Comparison of ENCODE assay signal across 8 cellular contexts in genomic region chr19:572891-573825, GRCh38. TPM values are rescaled to one million over a fixed set of nuclear protein-coding genes. Genes with fewer than 3 reads are reported as not detected.
A peak's percentile ranks its signal among the peaks of the same experiment; 100 is the strongest.
DNase-seq lines count a peak whose midpoint lies in the region; ATAC-seq and TF ChIP-seq lines count a peak whose summit lies in the region.

No MANE protein-coding gene starts in this region.

- CTCF ChIA-PET in mammary epithelial cell (lab: Charles Lee; ENCODE audit: low non-redundant PET): no interaction called here

- peaks cover 16% of the 10 kb centered on the region for H3K9me3 Mint-ChIP-seq in GM23338
- H3K9me3 Mint-ChIP-seq in stimulated activated naive CD8-positive, alpha-beta T cell treated with anti-CD3 and anti-CD28 coated beads, Interleukin-15, amount 100 ng/mL, for 72 hours: no peaks in the 10 kb centered on the region

- peak overlapping the region; percentile 51; the same call in 1 of the 2 replicates for H3K27ac ChIP-seq in GM23338 (ENCODE audit: low read depth)
- peak overlapping the region; percentile 83 for H3K27ac ChIP-seq in mammary epithelial cell (ENCODE audit: insufficient read depth, low read depth, low read length)
- H3K27ac ChIP-seq in layer of hippocampus (ENCODE audit: low read depth, low read length): peak overlapping the region; percentile 88

- DNase-seq in GM03348 (ENCODE audit: low spot score) (peak; percentile 83), GM23338 (ENCODE audit: low spot score) (peak; percentile 59), NCI-H2171 treated with DMSO at 0.1 percent for 48 hours (lab: John Stamatoyannopoulos, UW) (peak; percentile 40), mammary epithelial cell (peak; percentile 50), HuH-7 (ENCODE audit: low spot score) (no peak), occipital lobe (lab: John Stamatoyannopoulos, UW) (no peak)
- DNase-seq in stimulated activated naive CD8-positive, alpha-beta T cell treated with anti-CD3 and anti-CD28 coated beads, Interleukin-15, amount 100 ng/mL, for 72 hours: no peak

- H3K4me1 Mint-ChIP-seq in GM23338: peaks cover 29% of the 10 kb centered on the region
- H3K4me1 Mint-ChIP-seq in stimulated activated naive CD8-positive, alpha-beta T cell treated with anti-CD3 and anti-CD28 coated beads, Interleukin-15, amount 100 ng/mL, for 72 hours: peaks cover 61% of the 10 kb centered on the region

- peak overlapping the region; percentile 100 for H3K4me2 ChIP-seq in GM23338
- H3K4me2 ChIP-seq in mammary epithelial cell (ENCODE audit: insufficient read depth, low read depth, low read length): peak overlapping the region; percentile 89

- dilution Hi-C loops in mammary epithelial cell (cut with HindIII; ENCODE audit: low sequenced_read_pairs): no loop called here

- TF ChIP-seq CTCF in GM23338 (conservative IDR thresholded peaks at IDR 0.05; ENCODE audit: low read depth in 2 of 2) (no peak), mammary epithelial cell (conservative IDR thresholded peaks at IDR 0.05 in 1 of 2, IDR thresholded peaks at IDR 0.05 in 1 of 2; ENCODE audit: extremely low read depth in 1 of 2, insufficient read depth in 1 of 2, low read depth in 1 of 2, low read length in 2 of 2) (no peak)

- in situ Hi-C loops in mammary epithelial cell (cut with MboI; ENCODE audit: low sequenced_read_pairs in 2 of 2): no loop called here

- no TSS peak for BruUV-seq in mammary epithelial cell (replicated peaks; lab: Mats Ljungman, UMichigan)

- H3K4me3 Mint-ChIP-seq in GM23338: peak overlapping the region; percentile 90
- peak overlapping the region; percentile 88 to 93 for H3K4me3 Mint-ChIP-seq in stimulated activated naive CD8-positive, alpha-beta T cell treated with anti-CD3 and anti-CD28 coated beads, Interleukin-15, amount 100 ng/mL, for 72 hours

- intact Hi-C loops in mammary epithelial cell (cut with micrococcal nuclease): loop anchor here (1.0 to 2.0 kb wide), 3 partner anchors 41 to 66 kb away; partner anchors contain the start of genes POLRMT and TPGS1

- peak overlapping the region; percentile 89 for H3K9ac ChIP-seq in mammary epithelial cell (ENCODE audit: insufficient read depth, low read length)

- H3K27me3 ChIP-seq in GM23338 (ENCODE audit: insufficient read depth) (no peaks in the 10 kb centered on the region), mammary epithelial cell (ENCODE audit: insufficient read depth, low read length) (no peaks in the 10 kb centered on the region), layer of hippocampus (ENCODE audit: control insufficient read depth, insufficient read depth, low read length) (no peaks in the 10 kb centered on the region)

- no peak overlapping the region for H2AFZ ChIP-seq in GM23338
- H2AFZ ChIP-seq in mammary epithelial cell (ENCODE audit: low read depth, low read length): no peak overlapping the region

- no peaks in the 10 kb centered on the region for H3K9me3 ChIP-seq in mammary epithelial cell (replicated peaks; ENCODE audit: insufficient read depth, low read length)

- peaks cover 30% of the 10 kb centered on the region for H3K36me3 Mint-ChIP-seq in GM23338 (ENCODE audit: low read depth)

- peak; percentile 17 for ATAC-seq in GM23338
- no peak for ATAC-seq in stimulated activated naive CD8-positive, alpha-beta T cell treated with anti-CD3 and anti-CD28 coated beads, Interleukin-15, amount 100 ng/mL, for 72 hours

- peaks cover 42% of the 10 kb centered on the region for H3K27me3 Mint-ChIP-seq in GM23338 (ENCODE audit: insufficient read depth, low read depth, poor library complexity)
- no peaks in the 10 kb centered on the region for H3K27me3 Mint-ChIP-seq in stimulated activated naive CD8-positive, alpha-beta T cell treated with anti-CD3 and anti-CD28 coated beads, Interleukin-15, amount 100 ng/mL, for 72 hours

- H4K20me1 ChIP-seq in GM23338 (replicated peaks; ENCODE audit: insufficient read depth) (peaks cover 39% of the 10 kb centered on the region), mammary epithelial cell (ENCODE audit: insufficient read depth, low read length) (peaks cover 7% of the 10 kb centered on the region)

- 11% methylated on average over 29 of the region's 54 CpGs for WGBS in mammary epithelial cell (ENCODE audit: low coverage, missing lambda C conversion rate)

- no peaks in the 10 kb centered on the region for H3K36me3 ChIP-seq in GM23338 (ENCODE audit: insufficient read depth)
- peaks cover under 1% of the 10 kb centered on the region for H3K36me3 ChIP-seq in mammary epithelial cell (ENCODE audit: insufficient read depth, low read length)

- peak overlapping the region; percentile 75 for H3K27ac Mint-ChIP-seq in GM23338
- H3K27ac Mint-ChIP-seq in stimulated activated naive CD8-positive, alpha-beta T cell treated with anti-CD3 and anti-CD28 coated beads, Interleukin-15, amount 100 ng/mL, for 72 hours: peak overlapping the region; percentile 40 to 88

- peaks cover 18% of the 10 kb centered on the region for H3K4me1 ChIP-seq in GM23338 (ENCODE audit: insufficient read depth)
- H3K4me1 ChIP-seq in mammary epithelial cell (ENCODE audit: insufficient read depth, low read length): peaks cover 48% of the 10 kb centered on the region

- no peaks in the 10 kb centered on the region for H3K9me2 ChIP-seq in GM23338 (ENCODE audit: insufficient read depth)

- H3K79me2 ChIP-seq in GM23338 (replicated peaks; ENCODE audit: insufficient read depth) (peaks cover 57% of the 10 kb centered on the region), mammary epithelial cell (ENCODE audit: insufficient read depth, low read length) (peaks cover 58% of the 10 kb centered on the region)

- peaks cover 15% of the 10 kb centered on the region for H3F3A ChIP-seq in GM23338 (replicated peaks; ENCODE audit: low read depth)

- H3K4me3 ChIP-seq in GM23338 (peak overlapping the region; percentile 96), mammary epithelial cell (replicated peaks in 1 of 3; ENCODE audit: insufficient read depth in 1 of 3, low read depth in 2 of 3, low read length in 3 of 3) (peak overlapping the region; percentile 65 to 97 (median 93))

TF ChIP-seq in GM23338, 12 proteins besides CTCF, POLR2A, EP300 and RAD21:
- no peak for TF ChIP-seq EZH2phosphoT487 (IDR thresholded peaks at IDR 0.05; ENCODE audit: unreplicated experiment)
TF ChIP-seq in GM23338: peak in this region for 0.

RNA-seq across cellular contexts. Expression of gene BSG, which starts 0.8 kb away (rescaled TPM):
- 891 and 973 TPM in 2 replicates for total RNA-seq in GM23338 (2014; rRNA removed; shearing (Covaris generic))
- polyA plus RNA-seq in GM23338 (2016; fragmentation: Nextera tagmentation; extraction: Ambion mirVana): 957 and 960 TPM in 2 replicates
- 100 to 1,000 TPM; 493 to 593 TPM for total RNA-seq in mammary epithelial cell
- polyA plus RNA-seq in mammary epithelial cell: 522 TPM
- 220 TPM for polyA minus RNA-seq in mammary epithelial cell
- total RNA-seq in occipital lobe: 77.4 TPM

RNA-seq across cellular contexts. Expression of gene HCN2, which starts 16.5 kb away (rescaled TPM):
- 2.9 and 3.7 TPM in 2 replicates for total RNA-seq in GM23338 (2014; rRNA removed; shearing (Covaris generic))
- 0.06 and 0.14 TPM in 2 replicates for polyA plus RNA-seq in GM23338 (2016; fragmentation: Nextera tagmentation; extraction: Ambion mirVana)
- total RNA-seq in mammary epithelial cell: 1 to 10 TPM in 1 of 2 donors, under 1 TPM in 1; 0.33 to 1.6 TPM
- polyA plus RNA-seq in mammary epithelial cell: 0.35 TPM
- 1.7 TPM for polyA minus RNA-seq in mammary epithelial cell
- 8.0 TPM for total RNA-seq in occipital lobe

RNA-seq across cellular contexts. Expression of gene GZMM, which starts 29.3 kb away (rescaled TPM):
- not detected in 2 replicates for total RNA-seq in GM23338 (2014; rRNA removed; shearing (Covaris generic))
- 0.29 TPM in 1 of 2 replicates, not detected in the other for polyA plus RNA-seq in GM23338 (2016; fragmentation: Nextera tagmentation; extraction: Ambion mirVana)
- total RNA-seq in mammary epithelial cell: not detected
- not detected for polyA plus RNA-seq in mammary epithelial cell
- not detected for polyA minus RNA-seq in mammary epithelial cell
- not detected for total RNA-seq in occipital lobe

RNA-seq across cellular contexts. Expression of gene CDC34, which starts 41.6 kb away (rescaled TPM):
- 146 and 148 TPM in 2 replicates for total RNA-seq in GM23338 (2014; rRNA removed; shearing (Covaris generic))
- polyA plus RNA-seq in GM23338 (2016; fragmentation: Nextera tagmentation; extraction: Ambion mirVana) (114 and 118 TPM in 2 replicates), mammary epithelial cell (50.3 TPM)
- total RNA-seq in mammary epithelial cell (10 to 100 TPM; 52.8 to 68.5 TPM), occipital lobe (46.2 TPM)
- polyA minus RNA-seq in mammary epithelial cell: 24.4 TPM

Comparison
In these comparisons a context has a peak if more than half of its experiments do, and no peak if none do; other contexts are left out.
1. DNase-seq: peak in GM03348 (single experiment), GM23338 (single experiment), NCI-H2171 treated with DMSO at 0.1 percent for 48 hours (single experiment) and mammary epithelial cell (single experiment); none in stimulated activated naive CD8-positive, alpha-beta T cell treated with anti-CD3 and anti-CD28 coated beads, Interleukin-15, amount 100 ng/mL, for 72 hours (0 of 2), HuH-7 (single experiment) and occipital lobe (single experiment).
2. Peak in every context shown above with its lines, with median percentiles within 50 percentile points of each other: H3K27ac ChIP-seq.